1 cellular context compared by ENCODE assay signal in the genomic region with DNA sequence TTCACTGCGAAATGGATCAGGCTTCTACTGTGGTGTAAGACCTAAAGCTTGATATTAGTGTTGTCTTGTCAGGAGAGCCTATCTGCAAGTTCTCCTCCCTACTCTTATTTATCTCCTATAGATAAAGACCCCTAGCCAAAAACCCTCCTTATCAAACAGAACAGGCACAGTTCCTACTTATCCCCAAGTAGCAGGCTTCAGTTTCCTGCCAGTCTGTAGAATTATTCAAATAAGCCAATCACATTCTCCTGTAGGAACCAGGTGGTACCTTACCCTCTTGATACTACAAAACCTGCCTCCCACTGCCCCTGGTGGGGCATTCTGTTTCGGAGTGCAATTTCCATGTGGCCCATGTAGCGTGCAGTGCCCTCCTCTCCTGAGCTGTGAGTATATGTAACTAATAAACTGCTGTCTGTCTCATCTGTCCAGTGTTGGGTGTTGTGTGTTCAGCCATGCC.
TF ChIP-seq lines count a peak whose summit lies in the region.

No MANE protein-coding gene starts in this region.

TF ChIP-seq in GM23338, 12 proteins besides CTCF, POLR2A, EP300 and RAD21 (continued from another document):
- TF ChIP-seq, protein P1, sequence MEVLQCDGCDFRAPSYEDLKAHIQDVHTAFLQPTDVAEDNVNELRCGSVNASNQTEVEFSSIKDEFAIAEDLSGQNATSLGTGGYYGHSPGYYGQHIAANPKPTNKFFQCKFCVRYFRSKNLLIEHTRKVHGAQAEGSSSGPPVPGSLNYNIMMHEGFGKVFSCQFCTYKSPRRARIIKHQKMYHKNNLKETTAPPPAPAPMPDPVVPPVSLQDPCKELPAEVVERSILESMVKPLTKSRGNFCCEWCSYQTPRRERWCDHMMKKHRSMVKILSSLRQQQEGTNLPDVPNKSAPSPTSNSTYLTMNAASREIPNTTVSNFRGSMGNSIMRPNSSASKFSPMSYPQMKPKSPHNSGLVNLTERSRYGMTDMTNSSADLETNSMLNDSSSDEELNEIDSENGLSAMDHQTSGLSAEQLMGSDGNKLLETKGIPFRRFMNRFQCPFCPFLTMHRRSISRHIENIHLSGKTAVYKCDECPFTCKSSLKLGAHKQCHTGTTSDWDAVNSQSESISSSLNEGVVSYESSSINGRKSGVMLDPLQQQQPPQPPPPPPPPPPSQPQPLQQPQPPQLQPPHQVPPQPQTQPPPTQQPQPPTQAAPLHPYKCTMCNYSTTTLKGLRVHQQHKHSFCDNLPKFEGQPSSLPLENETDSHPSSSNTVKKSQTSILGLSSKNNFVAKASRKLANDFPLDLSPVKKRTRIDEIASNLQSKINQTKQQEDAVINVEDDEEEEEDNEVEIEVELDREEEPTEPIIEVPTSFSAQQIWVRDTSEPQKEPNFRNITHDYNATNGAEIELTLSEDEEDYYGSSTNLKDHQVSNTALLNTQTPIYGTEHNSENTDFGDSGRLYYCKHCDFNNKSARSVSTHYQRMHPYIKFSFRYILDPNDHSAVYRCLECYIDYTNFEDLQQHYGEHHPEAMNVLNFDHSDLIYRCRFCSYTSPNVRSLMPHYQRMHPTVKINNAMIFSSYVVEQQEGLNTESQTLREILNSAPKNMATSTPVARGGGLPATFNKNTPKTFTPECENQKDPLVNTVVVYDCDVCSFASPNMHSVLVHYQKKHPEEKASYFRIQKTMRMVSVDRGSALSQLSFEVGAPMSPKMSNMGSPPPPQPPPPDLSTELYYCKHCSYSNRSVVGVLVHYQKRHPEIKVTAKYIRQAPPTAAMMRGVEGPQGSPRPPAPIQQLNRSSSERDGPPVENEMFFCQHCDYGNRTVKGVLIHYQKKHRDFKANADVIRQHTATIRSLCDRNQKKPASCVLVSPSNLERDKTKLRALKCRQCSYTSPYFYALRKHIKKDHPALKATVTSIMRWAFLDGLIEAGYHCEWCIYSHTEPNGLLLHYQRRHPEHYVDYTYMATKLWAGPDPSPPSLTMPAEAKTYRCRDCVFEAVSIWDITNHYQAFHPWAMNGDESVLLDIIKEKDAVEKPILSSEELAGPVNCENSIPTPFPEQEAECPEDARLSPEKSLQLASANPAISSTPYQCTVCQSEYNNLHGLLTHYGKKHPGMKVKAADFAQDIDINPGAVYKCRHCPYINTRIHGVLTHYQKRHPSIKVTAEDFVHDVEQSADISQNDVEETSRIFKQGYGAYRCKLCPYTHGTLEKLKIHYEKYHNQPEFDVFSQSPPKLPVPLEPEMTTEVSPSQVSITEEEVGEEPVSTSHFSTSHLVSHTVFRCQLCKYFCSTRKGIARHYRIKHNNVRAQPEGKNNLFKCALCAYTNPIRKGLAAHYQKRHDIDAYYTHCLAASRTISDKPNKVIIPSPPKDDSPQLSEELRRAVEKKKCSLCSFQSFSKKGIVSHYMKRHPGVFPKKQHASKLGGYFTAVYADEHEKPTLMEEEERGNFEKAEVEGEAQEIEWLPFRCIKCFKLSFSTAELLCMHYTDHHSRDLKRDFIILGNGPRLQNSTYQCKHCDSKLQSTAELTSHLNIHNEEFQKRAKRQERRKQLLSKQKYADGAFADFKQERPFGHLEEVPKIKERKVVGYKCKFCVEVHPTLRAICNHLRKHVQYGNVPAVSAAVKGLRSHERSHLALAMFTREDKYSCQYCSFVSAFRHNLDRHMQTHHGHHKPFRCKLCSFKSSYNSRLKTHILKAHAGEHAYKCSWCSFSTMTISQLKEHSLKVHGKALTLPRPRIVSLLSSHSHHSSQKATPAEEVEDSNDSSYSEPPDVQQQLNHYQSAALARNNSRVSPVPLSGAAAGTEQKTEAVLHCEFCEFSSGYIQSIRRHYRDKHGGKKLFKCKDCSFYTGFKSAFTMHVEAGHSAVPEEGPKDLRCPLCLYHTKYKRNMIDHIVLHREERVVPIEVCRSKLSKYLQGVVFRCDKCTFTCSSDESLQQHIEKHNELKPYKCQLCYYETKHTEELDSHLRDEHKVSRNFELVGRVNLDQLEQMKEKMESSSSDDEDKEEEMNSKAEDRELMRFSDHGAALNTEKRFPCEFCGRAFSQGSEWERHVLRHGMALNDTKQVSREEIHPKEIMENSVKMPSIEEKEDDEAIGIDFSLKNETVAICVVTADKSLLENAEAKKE (CRISPR knock-in tag; IDR thresholded peaks at IDR 0.05): no peak
- no peak for TF ChIP-seq CREB1 (CRISPR knock-in tag; IDR thresholded peaks at IDR 0.05; ENCODE audit: low read depth)
